Comparison of ENCODE assay signal across 1 cellular context in the genomic region with DNA sequence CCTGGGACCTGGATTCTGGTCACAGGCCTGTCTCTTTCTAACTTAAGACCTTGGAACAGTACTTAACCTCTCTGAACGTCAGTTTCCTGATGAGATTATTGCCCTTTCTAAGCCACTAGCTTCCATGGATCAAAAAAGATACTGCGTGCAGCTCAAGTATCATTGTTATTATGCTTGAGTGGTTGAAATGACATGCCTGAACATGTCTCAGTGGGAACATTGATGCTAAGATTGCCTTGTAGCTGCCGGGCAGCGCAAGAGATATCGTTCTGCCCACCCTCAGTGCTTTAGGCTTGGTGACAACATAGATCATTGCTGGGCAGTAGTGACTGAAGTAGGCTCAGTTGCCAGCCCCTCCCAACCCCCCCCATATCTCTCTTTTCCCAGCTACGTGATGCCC.
TF ChIP-seq lines count a peak whose summit lies in the region.

No MANE protein-coding gene starts in this region.

TF ChIP-seq in neural cell, 6 proteins besides CTCF, POLR2A, EP300 and RAD21:
- TF ChIP-seq POLR2AphosphoS5 (IDR thresholded peaks at IDR 0.05) (peak; percentile 80), TAF1 (IDR thresholded peaks at IDR 0.05; ENCODE audit: low read depth) (no peak)
